In genomic region chr9:93128011-93128714, GRCh38 we compare ENCODE assay signal across 11 cellular contexts. TPM values are rescaled to one million over a fixed set of nuclear protein-coding genes. Genes with fewer than 3 reads are reported as not detected.
A peak's percentile ranks its signal among the peaks of the same experiment; 100 is the strongest.
DNase-seq lines count a peak whose midpoint lies in the region; ATAC-seq and TF ChIP-seq lines count a peak whose summit lies in the region.
"Had no signal": no experiment of that assay in that cellular context is flagged by ENCODE, and none has a peak within 500 bp of the region (broad histone marks: within the 10 kb centered on the region; RNA-seq: fewer than 3 reads in every experiment).

No MANE protein-coding gene starts in this region.

- H3K18ac ChIP-seq in IMR-90 (ENCODE audit: low read depth, low read length) = no peak overlapping the region

- no peak overlapping the region for H2BK20ac ChIP-seq in IMR-90 (ENCODE audit: low read depth, low read length)

- H3K4me2 ChIP-seq in IMR-90 (ENCODE audit: low read depth, low read length) = no peak overlapping the region

- no TSS peak for BruUV-seq in IMR-90 (replicated peaks; lab: Mats Ljungman, UMichigan)

- intact Hi-C loops in IMR-90 (cut with micrococcal nuclease) = no loop called here
- intact Hi-C loops in left lung (cut with DNase I) = no loop called here

- H3K36me3 Mint-ChIP-seq in activated naive CD8-positive, alpha-beta T cell treated with anti-CD3 and anti-CD28 coated beads, Interleukin-2, amount 50 U/mL, for 24 hours (ENCODE audit: low read depth) = peaks cover 15% of the 10 kb centered on the region
- peaks cover 87% of the 10 kb centered on the region for H3K36me3 Mint-ChIP-seq in stimulated activated effector memory CD8-positive, alpha-beta T cell treated with anti-CD3 and anti-CD28 coated beads, Interleukin-12 subunit alpha, Interleukin-12 subunit beta, amount 100 ng/mL, for 72 hours

- H2AK9ac ChIP-seq in IMR-90 (replicated peaks; ENCODE audit: low read depth, low read length, poor library complexity) = peak overlapping the region; percentile 45

- POLR2A ChIA-PET in IMR-90 (lab: Charles Lee; ENCODE audit: unreplicated experiment) = no interaction called here

- CTCF ChIA-PET in IMR-90 (lab: Yijun Ruan, JAX) = no interaction called here

- no peak overlapping the region for H4K8ac ChIP-seq in IMR-90 (ENCODE audit: low read depth in 2 of 2, low read length in 2 of 2)

- no peak overlapping the region for H3K23ac ChIP-seq in IMR-90 (ENCODE audit: low read depth, low read length)

- H2BK5ac ChIP-seq in IMR-90 (ENCODE audit: low read depth, low read length, poor library complexity, severe bottlenecking) = no peak overlapping the region

- H3K9ac ChIP-seq in IMR-90 (ENCODE audit: low read depth, low read length) = no peak overlapping the region

- 98% methylated on average over 9 of the region's 14 CpGs; no CpG with 5 or more reads in 1 of the 2 experiments for WGBS in IMR-90 (ENCODE audit: extremely low coverage in 2 of 2, insufficient read length in 1 of 2), 2 experiments

- no peak overlapping the region for H2AK5ac ChIP-seq in IMR-90 (ENCODE audit: low read depth, low read length)

- no peak overlapping the region for H4K91ac ChIP-seq in IMR-90 (ENCODE audit: insufficient read depth, low read depth, low read length)

- H2AFZ ChIP-seq in IMR-90 (replicated peaks; ENCODE audit: low read length, poor library complexity) = no peak overlapping the region

- TF ChIP-seq RAD21 in IMR-90 (IDR thresholded peaks at IDR 0.05; ENCODE audit: low read length) = no peak

- no peaks in the 10 kb centered on the region for H3K27me3 Mint-ChIP-seq in activated naive CD8-positive, alpha-beta T cell treated with anti-CD3 and anti-CD28 coated beads, Interleukin-2, amount 50 U/mL, for 24 hours

- peak overlapping the region; percentile 80 for H3K27ac Mint-ChIP-seq in activated naive CD8-positive, alpha-beta T cell treated with anti-CD3 and anti-CD28 coated beads, Interleukin-2, amount 50 U/mL, for 24 hours
- peak overlapping the region; percentile 91 for H3K27ac Mint-ChIP-seq in stimulated activated effector memory CD8-positive, alpha-beta T cell treated with anti-CD3 and anti-CD28 coated beads, Interleukin-12 subunit alpha, Interleukin-12 subunit beta, amount 100 ng/mL, for 72 hours

- TF ChIP-seq POLR2A in IMR-90 (IDR thresholded peaks at IDR 0.05; ENCODE audit: low read depth, low read length) = no peak

- H3K79me1 ChIP-seq in IMR-90 (ENCODE audit: low read depth in 1 of 2, low read length in 2 of 2) = peaks cover 24 to 80% of the 10 kb centered on the region in 2 experiments

- H3K9me3 Mint-ChIP-seq in activated naive CD8-positive, alpha-beta T cell treated with anti-CD3 and anti-CD28 coated beads, Interleukin-2, amount 50 U/mL, for 24 hours = no peaks in the 10 kb centered on the region
- no peaks in the 10 kb centered on the region for H3K9me3 Mint-ChIP-seq in stimulated activated effector memory CD8-positive, alpha-beta T cell treated with anti-CD3 and anti-CD28 coated beads, Interleukin-12 subunit alpha, Interleukin-12 subunit beta, amount 100 ng/mL, for 72 hours

- no peak for TF ChIP-seq CTCF in IMR-90 (conservative IDR thresholded peaks at IDR 0.05; ENCODE audit: low read depth, low read length)
- TF ChIP-seq CTCF in left lung (IDR thresholded peaks at IDR 0.05) = no peak

- no peak overlapping the region for H3K56ac ChIP-seq in IMR-90 (ENCODE audit: extremely low read depth, insufficient read depth, low read length)

- in situ Hi-C loops in IMR-90 (cut with MboI; ENCODE audit: low sequenced_read_pairs) = no loop called here

- no peak overlapping the region for H2BK15ac ChIP-seq in IMR-90 (ENCODE audit: low read depth, low read length)

- dilution Hi-C loops in IMR-90 (cut with HindIII; ENCODE audit: low sequenced_read_pairs, unreplicated experiment) = no loop called here

- H3K4me1 Mint-ChIP-seq in activated naive CD8-positive, alpha-beta T cell treated with anti-CD3 and anti-CD28 coated beads, Interleukin-2, amount 50 U/mL, for 24 hours = peaks cover 63% of the 10 kb centered on the region
- H3K4me1 Mint-ChIP-seq in stimulated activated effector memory CD8-positive, alpha-beta T cell treated with anti-CD3 and anti-CD28 coated beads, Interleukin-12 subunit alpha, Interleukin-12 subunit beta, amount 100 ng/mL, for 72 hours = peaks cover 73% of the 10 kb centered on the region

- H3K27me3 ChIP-seq in IMR-90 (ENCODE audit: control insufficient read depth, insufficient read depth, low read length) (no peaks in the 10 kb centered on the region), left lung (no peaks in the 10 kb centered on the region)

- no peak overlapping the region for H3K27ac ChIP-seq in IMR-90 (ENCODE audit: insufficient read depth, low read length)
- peak overlapping the region; percentile 57 to 82 for H3K27ac ChIP-seq in left lung

- no peak overlapping the region for H3K4ac ChIP-seq in IMR-90 (ENCODE audit: low read depth, low read length)

- no peak for DNase-seq in IMR-90
- no peak for DNase-seq in activated naive CD8-positive, alpha-beta T cell treated with anti-CD3 and anti-CD28 coated beads, Interleukin-2, amount 50 U/mL, for 24 hours
- DNase-seq in left lung = peak; percentile 29 to 64
- DNase-seq in stimulated activated effector memory CD8-positive, alpha-beta T cell treated with anti-CD3 and anti-CD28 coated beads, Interleukin-12 subunit alpha, Interleukin-12 subunit beta, amount 100 ng/mL, for 72 hours (ENCODE audit: low spot score in 2 of 2) = no peak
- no peak for DNase-seq in NCI-H1105 (lab: John Stamatoyannopoulos, UW)
- DNase-seq: NCI-H1105 treated with DMSO at 0.1 percent for 48 hours; NK-92 treated with Interleukin-12 subunit alpha and Interleukin-12 subunit beta, amount 100 ng/mL, for 24 hours; T1000 had no signal

- peaks cover 21% of the 10 kb centered on the region; the same call in 1 of the 2 replicates for H3K9me1 ChIP-seq in IMR-90 (ENCODE audit: insufficient read depth, low read length)

- H3K4me1 ChIP-seq in IMR-90 (ENCODE audit: control insufficient read depth, insufficient read depth, low read length) (peaks cover 37% of the 10 kb centered on the region), left lung (peaks cover 39 to 93% of the 10 kb centered on the region in 2 donors)

- H4K20me1 ChIP-seq in IMR-90 (ENCODE audit: insufficient read depth, low read length) = peaks cover 29% of the 10 kb centered on the region

- ATAC-seq in IMR-90 (ENCODE audit: low read depth) (no peak), left lung (no peak), GM18511 (IDR thresholded peaks at IDR 0.05; ENCODE audit: unreplicated experiment) (no peak), HG03196 (IDR thresholded peaks at IDR 0.05; ENCODE audit: unreplicated experiment) (no peak), HG03457 (IDR thresholded peaks at IDR 0.05; ENCODE audit: unreplicated experiment) (no peak)
- ATAC-seq in activated naive CD8-positive, alpha-beta T cell treated with anti-CD3 and anti-CD28 coated beads, Interleukin-2, amount 50 U/mL, for 24 hours = peak; percentile 2
- no peak for ATAC-seq in stimulated activated effector memory CD8-positive, alpha-beta T cell treated with anti-CD3 and anti-CD28 coated beads, Interleukin-12 subunit alpha, Interleukin-12 subunit beta, amount 100 ng/mL, for 72 hours

- H3K14ac ChIP-seq in IMR-90 (replicated peaks; ENCODE audit: low read depth, low read length) = no peak overlapping the region

- H3K9me3 ChIP-seq in IMR-90 (ENCODE audit: control insufficient read depth, insufficient read depth, low read length) (no peaks in the 10 kb centered on the region), left lung (no peaks in the 10 kb centered on the region)

- peak overlapping the region; percentile 24 for H3K4me3 Mint-ChIP-seq in activated naive CD8-positive, alpha-beta T cell treated with anti-CD3 and anti-CD28 coated beads, Interleukin-2, amount 50 U/mL, for 24 hours
- peak overlapping the region; percentile 63 for H3K4me3 Mint-ChIP-seq in stimulated activated effector memory CD8-positive, alpha-beta T cell treated with anti-CD3 and anti-CD28 coated beads, Interleukin-12 subunit alpha, Interleukin-12 subunit beta, amount 100 ng/mL, for 72 hours

- H3K36me3 ChIP-seq in IMR-90 (ENCODE audit: control insufficient read depth, insufficient read depth, low read length) (peaks cover 14% of the 10 kb centered on the region), left lung (peaks cover 0 to 39% of the 10 kb centered on the region in 2 donors)

- no peak overlapping the region for H3K4me3 ChIP-seq in IMR-90 (ENCODE audit: insufficient read depth, low read depth, low read length)
- H3K4me3 ChIP-seq in left lung = no peak overlapping the region

- no peak overlapping the region for H4K5ac ChIP-seq in IMR-90 (ENCODE audit: low read depth, low read length)

- H2BK120ac ChIP-seq in IMR-90 (ENCODE audit: low read depth, low read length) = no peak overlapping the region

TF ChIP-seq in IMR-90, 13 proteins besides CTCF, POLR2A, EP300 and RAD21 (continues in another document):
- TF ChIP-seq SMC3 (IDR thresholded peaks at IDR 0.05; ENCODE audit: low read depth, low read length) (no peak), CEBPB (IDR thresholded peaks at IDR 0.05; ENCODE audit: low read depth, low read length) (no peak), BHLHE40 (IDR thresholded peaks at IDR 0.05; ENCODE audit: low read depth, low read length) (no peak)
- TF ChIP-seq, protein P1, sequence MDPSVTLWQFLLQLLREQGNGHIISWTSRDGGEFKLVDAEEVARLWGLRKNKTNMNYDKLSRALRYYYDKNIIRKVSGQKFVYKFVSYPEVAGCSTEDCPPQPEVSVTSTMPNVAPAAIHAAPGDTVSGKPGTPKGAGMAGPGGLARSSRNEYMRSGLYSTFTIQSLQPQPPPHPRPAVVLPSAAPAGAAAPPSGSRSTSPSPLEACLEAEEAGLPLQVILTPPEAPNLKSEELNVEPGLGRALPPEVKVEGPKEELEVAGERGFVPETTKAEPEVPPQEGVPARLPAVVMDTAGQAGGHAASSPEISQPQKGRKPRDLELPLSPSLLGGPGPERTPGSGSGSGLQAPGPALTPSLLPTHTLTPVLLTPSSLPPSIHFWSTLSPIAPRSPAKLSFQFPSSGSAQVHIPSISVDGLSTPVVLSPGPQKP (IDR thresholded peaks at IDR 0.05; ENCODE audit: borderline replicate concordance, low read depth, low read length) = no peak

RNA-seq across cellular contexts. Expression of gene NINJ1, which starts 5.9 kb away (rescaled TPM):
- 21.9 and 24.7 TPM in 2 replicates for total RNA-seq in IMR-90 (2012; rRNA removed)
- 38.1 and 38.8 TPM in 2 replicates for polyA plus RNA-seq in IMR-90 (2012; rRNA removed)
- 16.1 and 60.5 TPM in 2 replicates for polyA plus RNA-seq in IMR-90 (2012; cell fraction: cytosol; rRNA removed)
- polyA plus RNA-seq in IMR-90 (2012; cell fraction: nucleus; rRNA removed; ENCODE audit: low replicate concordance) = 21.8 and 35.9 TPM in 2 replicates
- total RNA-seq in left lung = 10 to 100 TPM; 77.9 to 83.5 TPM

RNA-seq across cellular contexts. Expression of gene CARD19, which starts 32.1 kb away (rescaled TPM):
- total RNA-seq in IMR-90 (2012; rRNA removed) (17.4 and 23.3 TPM in 2 replicates), left lung (10 to 100 TPM; 27.7 to 43.0 TPM)
- 111 and 126 TPM in 2 replicates for polyA plus RNA-seq in IMR-90 (2012; rRNA removed)
- 120 and 139 TPM in 2 replicates for polyA plus RNA-seq in IMR-90 (2012; cell fraction: cytosol; rRNA removed)
- polyA plus RNA-seq in IMR-90 (2012; cell fraction: nucleus; rRNA removed; ENCODE audit: low replicate concordance) = 103 and 209 TPM in 2 replicates

RNA-seq across cellular contexts. Expression of gene WNK2, which starts 55.8 kb away (rescaled TPM):
- total RNA-seq in IMR-90 (2012; rRNA removed) = not detected in 2 replicates
- not detected in 2 replicates for polyA plus RNA-seq in IMR-90 (2012; rRNA removed)
- 0.01 TPM in 1 of 2 replicates, not detected in the other for polyA plus RNA-seq in IMR-90 (2012; cell fraction: cytosol; rRNA removed)
- polyA plus RNA-seq in IMR-90 (2012; cell fraction: nucleus; rRNA removed; ENCODE audit: low replicate concordance) = not detected in 2 replicates
- 1 to 10 TPM in 1 of 2 donors, under 1 TPM in 1; 0.93 to 1.6 TPM for total RNA-seq in left lung

Comparison
In these comparisons a context has a peak if more than half of its experiments do, and no peak if none do; other contexts are left out.
1. DNase-seq: peak in left lung (2 of 2); none in IMR-90 (single experiment), activated naive CD8-positive, alpha-beta T cell treated with anti-CD3 and anti-CD28 coated beads, Interleukin-2, amount 50 U/mL, for 24 hours (single experiment), stimulated activated effector memory CD8-positive, alpha-beta T cell treated with anti-CD3 and anti-CD28 coated beads, Interleukin-12 subunit alpha, Interleukin-12 subunit beta, amount 100 ng/mL, for 72 hours (0 of 2) and NCI-H1105 (single experiment).